In genomic region chr3:36196058-36196457, GRCh38 we compare ENCODE assay signal across 21 cellular contexts.
"Had no signal": no experiment of that assay in that cellular context is flagged by ENCODE, and none has a peak within 500 bp of the region (broad histone marks: within the 10 kb centered on the region; RNA-seq: fewer than 3 reads in every experiment).

No MANE protein-coding gene starts in this region.

- ATAC-seq: activated naive CD4-positive, alpha-beta T cell treated with anti-CD3 and anti-CD28 coated beads, Interleukin-2, amount 50 U/mL, for 72 hours; activated T-helper 17 cell treated with anti-CD3 and anti-CD28 coated beads, Interleukin-2, amount 50 U/mL, for 72 hours; upper lobe of right lung; WTC11 had no signal

- H3K9me3 Mint-ChIP-seq: activated naive CD4-positive, alpha-beta T cell treated with anti-CD3 and anti-CD28 coated beads, Interleukin-2, amount 50 U/mL, for 72 hours; activated T-helper 17 cell treated with anti-CD3 and anti-CD28 coated beads, Interleukin-2, amount 50 U/mL, for 72 hours; nephron; WTC11 had no signal

- H3K27me3 Mint-ChIP-seq: activated T-cell treated with anti-CD3 and anti-CD28 coated beads, Interleukin-2, amount 50 U/mL, for 24 hours; activated T-helper 17 cell treated with anti-CD3 and anti-CD28 coated beads, Interleukin-2, amount 50 U/mL, for 72 hours; central memory CD8-positive, alpha-beta T cell had no signal

- H3K4me3 Mint-ChIP-seq: activated T-cell treated with anti-CD3 and anti-CD28 coated beads, Interleukin-2, amount 50 U/mL, for 24 hours; activated T-helper 17 cell treated with anti-CD3 and anti-CD28 coated beads, Interleukin-2, amount 50 U/mL, for 72 hours; central memory CD8-positive, alpha-beta T cell; memory B cell; nephron; WTC11 had no signal

- H3K4me1 Mint-ChIP-seq: activated T-helper 17 cell treated with anti-CD3 and anti-CD28 coated beads, Interleukin-2, amount 50 U/mL, for 72 hours; central memory CD8-positive, alpha-beta T cell; memory B cell; nephron had no signal

- H3K27me3 ChIP-seq: ascending aorta, brain microvascular endothelial cell, colonic mucosa, neutrophil, ovary, right atrium auricular region, thyroid gland, upper lobe of right lung had no signal

- H3K4me3 ChIP-seq: ascending aorta, colonic mucosa, ovary, prostate gland, right atrium auricular region, thyroid gland, upper lobe of right lung had no signal

- DNase-seq: activated CD8-positive, alpha-beta memory T cell treated with anti-CD3 and anti-CD28 coated beads, Interleukin-2, amount 50 U/mL, for 4 hours; activated T-cell treated with anti-CD3 and anti-CD28 coated beads, Interleukin-2, amount 50 U/mL, for 24 hours; brain microvascular endothelial cell; colonic mucosa; ovary; stimulated activated CD4-positive, alpha-beta T cell treated with anti-CD3 and anti-CD28 coated beads, Interleukin-4, amount 100 ng/mL, for 24 hours; stimulated activated naive CD4-positive, alpha-beta T cell treated with Interleukin-2 at 50 U/mL for 16 hours; T-helper 1 cell; T-helper 9 cell; thyroid gland; upper lobe of right lung had no signal

- H3K36me3 ChIP-seq: ascending aorta, brain microvascular endothelial cell, colonic mucosa, neutrophil, ovary, prostate gland, right atrium auricular region, thyroid gland, upper lobe of right lung had no signal

- H3K36me3 Mint-ChIP-seq: activated naive CD4-positive, alpha-beta T cell treated with anti-CD3 and anti-CD28 coated beads, Interleukin-2, amount 50 U/mL, for 72 hours; memory B cell; WTC11 had no signal

- H3K27ac Mint-ChIP-seq: activated naive CD4-positive, alpha-beta T cell treated with anti-CD3 and anti-CD28 coated beads, Interleukin-2, amount 50 U/mL, for 72 hours; activated T-cell treated with anti-CD3 and anti-CD28 coated beads, Interleukin-2, amount 50 U/mL, for 24 hours; activated T-helper 17 cell treated with anti-CD3 and anti-CD28 coated beads, Interleukin-2, amount 50 U/mL, for 72 hours; memory B cell; nephron; WTC11 had no signal
